1 cellular context compared by ENCODE assay signal in genomic region chr19:57552432-57552831, GRCh38.
TF ChIP-seq lines count a peak whose summit lies in the region.

No MANE protein-coding gene starts in this region.

TF ChIP-seq in H1, 55 proteins besides CTCF, POLR2A, EP300 and RAD21:
- TF ChIP-seq SP4 (IDR thresholded peaks at IDR 0.05; ENCODE audit: low read length), result no peak
- no peak for TF ChIP-seq CHD1 (IDR thresholded peaks at IDR 0.05; ENCODE audit: low read depth, low read length)
- TF ChIP-seq PHF8 (conservative IDR thresholded peaks at IDR 0.05; ENCODE audit: low read depth, low read length), result no peak
- TF ChIP-seq CREB1 (IDR thresholded peaks at IDR 0.05), result no peak
- TF ChIP-seq HDAC2 (IDR thresholded peaks at IDR 0.05; ENCODE audit: borderline replicate concordance in 1 of 2, low read depth in 2 of 2, low read length in 2 of 2), result no peak
- no peak for TF ChIP-seq POU5F1 (IDR thresholded peaks at IDR 0.05; ENCODE audit: low read depth, low read length)
- TF ChIP-seq SRF (IDR thresholded peaks at IDR 0.05; ENCODE audit: low read depth, low read length), result no peak
- no peak for TF ChIP-seq GABPA (IDR thresholded peaks at IDR 0.05; ENCODE audit: borderline replicate concordance, insufficient read depth, low read length)
- no peak for TF ChIP-seq TBP (IDR thresholded peaks at IDR 0.05; ENCODE audit: low read depth, low read length)
- no peak for TF ChIP-seq TAF1 (IDR thresholded peaks at IDR 0.05; ENCODE audit: low read depth, low read length)
- TF ChIP-seq CTBP2 (IDR thresholded peaks at IDR 0.05; ENCODE audit: borderline replicate concordance, insufficient read depth, insufficient read length, low read length), result no peak
- TF ChIP-seq TEAD4 (IDR thresholded peaks at IDR 0.05; ENCODE audit: low read depth, low read length), result no peak
- TF ChIP-seq EZH2 (IDR thresholded peaks at IDR 0.05; ENCODE audit: low read depth, low read length, severe bottlenecking), result no peak
- no peak for TF ChIP-seq YY1 (IDR thresholded peaks at IDR 0.05; ENCODE audit: low read depth, low read length)
- no peak for TF ChIP-seq MAFK (IDR thresholded peaks at IDR 0.05; ENCODE audit: low read depth, low read length)
- TF ChIP-seq RFX5 (IDR thresholded peaks at IDR 0.05; ENCODE audit: borderline replicate concordance, low read depth, low read length), result no peak
TF ChIP-seq in H1: peak in this region for 0.
